In the genomic region with DNA sequence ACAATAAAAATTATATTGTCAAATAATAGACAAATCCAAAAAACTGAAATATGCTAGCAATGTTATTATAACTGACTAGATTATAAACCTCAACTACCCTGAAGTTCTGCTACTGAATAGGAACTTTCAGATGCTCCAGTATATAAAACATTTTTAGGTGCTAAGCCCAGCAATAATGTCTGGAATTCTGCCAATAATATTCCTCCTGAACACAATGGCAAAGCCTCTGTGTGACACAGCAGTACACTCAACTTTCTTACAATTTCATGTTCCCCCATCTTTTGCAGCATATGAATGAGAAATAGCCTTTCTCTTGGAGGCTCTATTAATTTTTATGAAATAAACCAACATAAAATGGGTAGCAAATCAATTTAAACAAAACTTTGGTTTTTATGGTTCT, we compare ENCODE assay signal across 20 cellular contexts. TPM values are rescaled to one million over a fixed set of nuclear protein-coding genes. Genes with fewer than 3 reads are reported as not detected.
DNase-seq lines count a peak whose midpoint lies in the region; ATAC-seq and TF ChIP-seq lines count a peak whose summit lies in the region.
"Had no signal": no experiment of that assay in that cellular context is flagged by ENCODE, and none has a peak within 500 bp of the region (broad histone marks: within the 10 kb centered on the region; RNA-seq: fewer than 3 reads in every experiment).

No MANE protein-coding gene starts in this region.

- H3K4me3 ChIP-seq in Karpas-422 (ENCODE audit: low read length) (no peak overlapping the region), cardiac fibroblast (replicated peaks in 1 of 2; ENCODE audit: low read depth in 2 of 2, low read length in 2 of 2) (no peak overlapping the region)
- H3K4me3 ChIP-seq: BLaER1, esophagus squamous epithelium, upper lobe of left lung had no signal

- ATAC-seq in HG03439 (IDR thresholded peaks at IDR 0.05; ENCODE audit: unreplicated experiment) (no peak), HG02798 (IDR thresholded peaks at IDR 0.05; ENCODE audit: poor library complexity, unreplicated experiment) (no peak)
- ATAC-seq: activated CD8-positive, alpha-beta memory T cell treated with anti-CD3 and anti-CD28 coated beads, Interleukin-2, amount 10 ng/mL, durations not matched to agents 7 days and 5 days; activated naive CD4-positive, alpha-beta T cell treated with anti-CD3 and anti-CD28 coated beads, Interleukin-2, amount 50 U/mL, for 72 hours; effector memory CD8-positive, alpha-beta T cell; left colon had no signal

- DNase-seq in NCI-H1105 treated with DMSO at 0.1 percent for 48 hours (lab: John Stamatoyannopoulos, UW): peak; percentile 38
- no peak for DNase-seq in NCI-H1105 (lab: John Stamatoyannopoulos, UW)
- DNase-seq in Karpas-422: no peak
- DNase-seq in cardiac fibroblast (ENCODE audit: low read depth in 2 of 2): peak; percentile 34 to 57
- DNase-seq in pulmonary artery endothelial cell (ENCODE audit: low read depth, low spot score): peak; percentile 26
- no peak for DNase-seq in inferior parietal cortex (ENCODE audit: extremely low spot score)
- DNase-seq: activated CD4-positive, alpha-beta T cell treated with anti-CD3 and anti-CD28 coated beads for 4 hours; activated CD8-positive, alpha-beta memory T cell treated with anti-CD3 and anti-CD28 coated beads, Interleukin-2, amount 10 ng/mL, durations not matched to agents 7 days and 5 days; Calu3; effector memory CD8-positive, alpha-beta T cell; esophagus squamous epithelium; left colon; NCI-H510A treated with DMSO at 0.1 percent for 48 hours; nucleus accumbens; stimulated activated CD4-positive, alpha-beta T cell treated with anti-CD3 and anti-CD28 coated beads, Interleukin-12 subunit alpha, Interleukin-12 subunit beta, amount 100 ng/mL, for 4 hours; upper lobe of left lung had no signal

- no peaks in the 10 kb centered on the region for H3K9me3 ChIP-seq in Karpas-422 (ENCODE audit: low read length)
- H3K9me3 ChIP-seq: BLaER1, esophagus squamous epithelium, upper lobe of left lung had no signal

- H3K9ac ChIP-seq in Karpas-422 (ENCODE audit: low read length): no peak overlapping the region
- H3K9ac ChIP-seq: BLaER1 had no signal

- peaks cover 95% of the 10 kb centered on the region for H3K79me2 ChIP-seq in Karpas-422 (ENCODE audit: low read length)

- peaks cover 78% of the 10 kb centered on the region for H3K4me1 ChIP-seq in Karpas-422 (ENCODE audit: low read length)
- H3K4me1 ChIP-seq: BLaER1 had no signal

- no peaks in the 10 kb centered on the region for H4K20me1 ChIP-seq in Karpas-422 (ENCODE audit: insufficient read depth, low read depth, low read length)

- peak overlapping the region; percentile 51 for H3K4me2 ChIP-seq in Karpas-422 (ENCODE audit: low read depth, low read length, poor library complexity, severe bottlenecking)
- H3K4me2 ChIP-seq: BLaER1 had no signal

- no peak overlapping the region for H2AFZ ChIP-seq in Karpas-422 (ENCODE audit: low read length)

- H3K27me3 ChIP-seq in Karpas-422 (ENCODE audit: low read length): no peaks in the 10 kb centered on the region
- H3K27me3 ChIP-seq: BLaER1, esophagus squamous epithelium, upper lobe of left lung had no signal

- no peaks in the 10 kb centered on the region for H3K9me2 ChIP-seq in Karpas-422 (replicated peaks; ENCODE audit: insufficient read depth, low read length)

- H3K27ac ChIP-seq in Karpas-422 (ENCODE audit: low read length): peak overlapping the region; percentile 72
- H3K27ac ChIP-seq: BLaER1, esophagus squamous epithelium, upper lobe of left lung had no signal

- no peak for TF ChIP-seq CTCF in cardiac fibroblast (IDR thresholded peaks at IDR 0.05; ENCODE audit: low read depth, low read length)

- peaks cover 55% of the 10 kb centered on the region; the same call in 1 of the 2 replicates for H3K36me3 ChIP-seq in Karpas-422 (ENCODE audit: insufficient read depth, low read length)

RNA-seq across cellular contexts. Expression of a gene that starts 29.5 kb away (rescaled TPM):
- 107 and 255 TPM in 2 replicates for total RNA-seq in Karpas-422 (2014; rRNA removed; shearing (Covaris generic); ENCODE audit: low replicate concordance)
- 26.9 and 41.7 TPM in 2 replicates for total RNA-seq in pulmonary artery endothelial cell

Comparison
In these comparisons a context has a peak if more than half of its experiments do, and no peak if none do; other contexts are left out.
1. DNase-seq: peak in NCI-H1105 treated with DMSO at 0.1 percent for 48 hours (single experiment), cardiac fibroblast (2 of 2) and pulmonary artery endothelial cell (single experiment); none in NCI-H1105 (single experiment), Karpas-422 (single experiment) and inferior parietal cortex (single experiment).